ENCODE assay signal across 12 cellular contexts in genomic region chr14:51738754-51739153, GRCh38.
DNase-seq lines count a peak whose midpoint lies in the region; ATAC-seq lines count a peak whose summit lies in the region.
"Had no signal": no experiment of that assay in that cellular context is flagged by ENCODE, and none has a peak within 500 bp of the region (broad histone marks: within the 10 kb centered on the region; RNA-seq: fewer than 3 reads in every experiment).

No MANE protein-coding gene starts in this region.

- 73 to 74% methylated on average over 8 of the region's 8 CpGs for WGBS in GM23248 (ENCODE audit: low coverage in 1 of 2, low lambda C conversion rate in 2 of 2, missing lambda C conversion rate in 2 of 2), 2 experiments

- no peak overlapping the region for H3K4me2 ChIP-seq in GM23248 (ENCODE audit: unreplicated experiment)

- H3K79me2 ChIP-seq in GM23248 (ENCODE audit: insufficient read depth) = no peaks in the 10 kb centered on the region

- H3K9me3 ChIP-seq in GM23248 (ENCODE audit: low read depth) = no peaks in the 10 kb centered on the region

- peak; percentile 32 for DNase-seq in D341Med (ENCODE audit: low spot score)
- DNase-seq in SW480 (ENCODE audit: low spot score) = peak; percentile 11
- DNase-seq in GM23248 = no peak
- DNase-seq in kidney tubule cell (ENCODE audit: low spot score) = no peak
- DNase-seq in T-helper 2 cell = no peak
- DNase-seq: anterior cingulate cortex; CD4-positive, CD25-positive, alpha-beta regulatory T cell; naive B cell had no signal

- no peaks in the 10 kb centered on the region for H3K36me3 ChIP-seq in GM23248 (ENCODE audit: low read depth)

- peaks cover 18% of the 10 kb centered on the region for H3F3A ChIP-seq in GM23248 (ENCODE audit: insufficient read depth)

- no peaks in the 10 kb centered on the region for H4K20me1 ChIP-seq in GM23248 (ENCODE audit: insufficient read depth)

- no peak overlapping the region for H3K4me3 ChIP-seq in GM23248

- H3K27me3 ChIP-seq in GM23248 (replicated peaks; ENCODE audit: insufficient read depth) = no peaks in the 10 kb centered on the region

- H2AFZ ChIP-seq in GM23248 = no peak overlapping the region

- H3K9ac ChIP-seq in GM23248 = no peak overlapping the region

- in situ Hi-C loops in GM23248 (cut with MboI) = no loop called here

- no peaks in the 10 kb centered on the region for H3K4me1 ChIP-seq in GM23248 (ENCODE audit: insufficient read depth)

- no peaks in the 10 kb centered on the region for H3K9me2 ChIP-seq in GM23248 (ENCODE audit: insufficient read depth)

- no peak overlapping the region for H3K27ac ChIP-seq in GM23248
- H3K27ac ChIP-seq: VCaP had no signal

- peak; percentile 74 for ATAC-seq in GM19351 (IDR thresholded peaks at IDR 0.05; ENCODE audit: unreplicated experiment)
- peak; percentile 72 for ATAC-seq in HG03108 (IDR thresholded peaks at IDR 0.05; ENCODE audit: unreplicated experiment)
- no peak for ATAC-seq in activated CD4-positive, CD25-positive, alpha-beta regulatory T cell treated with anti-CD3 and anti-CD28 coated beads, Interleukin-2, amount 50 U/mL, for 24 hours

Comparison
In these comparisons a context has a peak if more than half of its experiments do, and no peak if none do; other contexts are left out.
1. DNase-seq: peak in D341Med (single experiment) and SW480 (single experiment); none in GM23248 (single experiment), kidney tubule cell (single experiment) and T-helper 2 cell (0 of 5).
2. ATAC-seq: peak in GM19351 (single experiment) and HG03108 (single experiment); none in activated CD4-positive, CD25-positive, alpha-beta regulatory T cell treated with anti-CD3 and anti-CD28 coated beads, Interleukin-2, amount 50 U/mL, for 24 hours (0 of 2).